In the genomic region with DNA sequence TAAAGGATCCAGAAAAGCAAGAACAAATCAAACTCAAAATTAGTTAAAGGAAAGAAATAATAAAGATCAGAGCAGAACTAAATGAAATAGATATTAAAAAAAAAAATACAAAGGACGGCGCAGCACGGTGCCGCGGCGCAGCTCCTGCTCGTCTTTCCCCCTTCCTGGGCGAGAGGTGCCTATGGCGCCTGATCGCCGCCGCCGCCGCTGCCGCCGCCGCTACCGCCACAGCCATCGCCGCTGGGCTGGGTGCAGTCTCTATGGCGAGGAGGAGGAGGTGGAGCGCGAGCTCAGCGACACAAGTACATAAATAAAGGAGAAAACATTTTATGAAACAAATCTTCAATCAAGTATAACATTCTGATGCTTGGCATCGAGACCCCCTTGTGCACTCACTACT, we compare ENCODE assay signal across 16 cellular contexts.
A peak's percentile ranks its signal among the peaks of the same experiment; 100 is the strongest.
DNase-seq lines count a peak whose midpoint lies in the region; ATAC-seq and TF ChIP-seq lines count a peak whose summit lies in the region.
"Had no signal": no experiment of that assay in that cellular context is flagged by ENCODE, and none has a peak within 500 bp of the region (broad histone marks: within the 10 kb centered on the region; RNA-seq: fewer than 3 reads in every experiment).

No MANE protein-coding gene starts in this region.

- CTCF ChIA-PET in AG04450 (lab: Charles Lee) = interaction anchor here (2.1 kb wide), 1 partner anchor 31 kb away, joined by 14 read pairs; no protein-coding TSS in a partner anchor

- H3K4me1 ChIP-seq in SJCRH30 = peaks cover 15% of the 10 kb centered on the region

- ATAC-seq in HG03521 (IDR thresholded peaks at IDR 0.05; ENCODE audit: unreplicated experiment) = no peak
- ATAC-seq: left cardiac atrium had no signal

- TF ChIP-seq CTCF in AG04450 (IDR thresholded peaks at IDR 0.05; ENCODE audit: low read depth, low read length) (no peak), epithelial cell of proximal tubule (conservative IDR thresholded peaks at IDR 0.05; ENCODE audit: low read depth, low read length) (no peak), nephron (IDR thresholded peaks at IDR 0.05; ENCODE audit: unreplicated experiment in 3 of 3) (no peak)

- H3K27ac Mint-ChIP-seq in nephron = no peak overlapping the region
- H3K27ac Mint-ChIP-seq: activated naive CD4-positive, alpha-beta T cell treated with anti-CD3 and anti-CD28 coated beads, Interleukin-2, amount 10 ng/mL, durations not matched to agents 7 days and 5 days; CD4-positive, alpha-beta T cell had no signal

- DNase-seq in AG04450 (ENCODE audit: low read depth, low spot score) (no peak), SJCRH30 (peak in 1 of 2 experiments; percentile 15), epithelial cell of proximal tubule (ENCODE audit: low read depth) (no peak), HuH-7.5 (ENCODE audit: low spot score) (no peak), LoVo (ENCODE audit: low spot score) (no peak)
- DNase-seq in stimulated activated CD4-positive, alpha-beta T cell treated with anti-CD3 and anti-CD28 coated beads, Interleukin-15, amount 100 ng/mL, for 24 hours = no peak
- DNase-seq: activated naive CD4-positive, alpha-beta T cell treated with anti-CD3 and anti-CD28 coated beads, Interleukin-2, amount 10 ng/mL, durations not matched to agents 7 days and 5 days; CD4-positive, alpha-beta T cell; central memory CD4-positive, alpha-beta T cell; left cardiac atrium; NCI-H2081; NCI-H748 treated with DMSO at 0.1 percent for 48 hours; stimulated activated CD4-positive, alpha-beta T cell treated with anti-CD3 and anti-CD28 coated beads, Interleukin-1b, Interleukin-23, amount 100 ng/mL, for 48 hours had no signal

- POLR2A ChIA-PET in AG04450 (lab: Yijun Ruan, JAX) = no interaction called here

- H3K4me3 Mint-ChIP-seq in nephron = peak overlapping the region; percentile 59 to 70 (median 65)
- H3K4me3 Mint-ChIP-seq: activated naive CD4-positive, alpha-beta T cell treated with anti-CD3 and anti-CD28 coated beads, Interleukin-2, amount 10 ng/mL, durations not matched to agents 7 days and 5 days; CD4-positive, alpha-beta T cell had no signal

- peaks cover 5% of the 10 kb centered on the region for H3K36me3 Mint-ChIP-seq in nephron (ENCODE audit: low read depth)

- H3K27me3 Mint-ChIP-seq in nephron (ENCODE audit: low read depth) = peaks cover 36% of the 10 kb centered on the region

- H3K9me3 ChIP-seq in AG04450 (ENCODE audit: control insufficient read depth, insufficient read depth, low read length) (no peaks in the 10 kb centered on the region; the same call in 1 of the 2 replicates), SJCRH30 (replicated peaks) (peaks cover 9% of the 10 kb centered on the region)

- H3K9me3 Mint-ChIP-seq in nephron = peaks cover 21% of the 10 kb centered on the region

- no peak overlapping the region for H3K27ac ChIP-seq in AG04450 (ENCODE audit: low read depth, low read length)
- no peak overlapping the region for H3K27ac ChIP-seq in SJCRH30
- H3K27ac ChIP-seq: thoracic aorta had no signal

- peak overlapping the region; percentile 21; the same call in 1 of the 2 replicates for H3K4me3 ChIP-seq in AG04450 (ENCODE audit: low read depth, low read length)
- H3K4me3 ChIP-seq in SJCRH30 = peak overlapping the region; percentile 34
- peak overlapping the region; percentile 14 for H3K4me3 ChIP-seq in epithelial cell of proximal tubule (ENCODE audit: low read depth, low read length)
- H3K4me3 ChIP-seq: thoracic aorta had no signal

- no peaks in the 10 kb centered on the region for H3K36me3 ChIP-seq in SJCRH30
- H3K36me3 ChIP-seq: thoracic aorta had no signal

- peaks cover 3% of the 10 kb centered on the region for H3K4me1 Mint-ChIP-seq in nephron
- H3K4me1 Mint-ChIP-seq: activated naive CD4-positive, alpha-beta T cell treated with anti-CD3 and anti-CD28 coated beads, Interleukin-2, amount 10 ng/mL, durations not matched to agents 7 days and 5 days had no signal

- H3K27me3 ChIP-seq in AG04450 (ENCODE audit: control insufficient read depth, insufficient read depth, low read length) (peaks cover 6% of the 10 kb centered on the region), SJCRH30 (no peaks in the 10 kb centered on the region)
